22 cellular contexts compared by ENCODE assay signal in genomic region chr2:8779795-8780194, GRCh38.
"Had no signal": no experiment of that assay in that cellular context is flagged by ENCODE, and none has a peak within 500 bp of the region (broad histone marks: within the 10 kb centered on the region; RNA-seq: fewer than 3 reads in every experiment).

No MANE protein-coding gene starts in this region.

- ATAC-seq: foreskin keratinocyte; left lobe of liver; natural killer cell; stimulated activated memory B cell treated with anti-CD40 and anti-IgM and Interleukin-4, amounts not matched to agents 10 μg/mL and 1 μg/mL and 100 μg/mL, for 72 hours; stimulated activated naive CD8-positive, alpha-beta T cell treated with anti-CD3 and anti-CD28 coated beads, Interleukin-15, Interleukin-2, amounts not matched to agents 100 U/mL and 50 U/mL, for 24 hours had no signal

- DNase-seq: colonic mucosa; effector memory CD4-positive, alpha-beta T cell; foreskin keratinocyte; hypothalamus; immature natural killer cell; kidney; mesendoderm; natural killer cell; sigmoid colon; spleen; stimulated activated CD4-positive, alpha-beta T cell treated with anti-CD3 and anti-CD28 coated beads, Interleukin-4, amount 100 ng/mL, for 4 hours; stimulated activated naive CD8-positive, alpha-beta T cell treated with anti-CD3 and anti-CD28 coated beads, Interleukin-15, Interleukin-2, amounts not matched to agents 100 U/mL and 50 U/mL, for 24 hours; upper lobe of left lung had no signal

- H3K27ac ChIP-seq: colonic mucosa, esophagus muscularis mucosa, foreskin keratinocyte, parathyroid adenoma, prostate gland, right atrium auricular region, sigmoid colon, skin epidermis, spleen, thoracic aorta, tibial nerve, upper lobe of left lung had no signal
